Comparison of ENCODE assay signal across 21 cellular contexts in genomic region chr4:100929135-100929534, GRCh38.
"Had no signal": no experiment of that assay in that cellular context is flagged by ENCODE, and none has a peak within 500 bp of the region (broad histone marks: within the 10 kb centered on the region; RNA-seq: fewer than 3 reads in every experiment).

No MANE protein-coding gene starts in this region.

- H3K4me3 ChIP-seq: gastroesophageal sphincter, heart left ventricle, left lung, right atrium auricular region, transverse colon, uterus had no signal

- H3K27ac ChIP-seq: brain microvascular endothelial cell, gastroesophageal sphincter, heart left ventricle, left lung, right atrium auricular region, transverse colon, uterus had no signal

- H3K9me3 ChIP-seq: gastroesophageal sphincter, heart left ventricle, left lung, right atrium auricular region, transverse colon, uterus had no signal

- DNase-seq: activated CD4-positive, alpha-beta T cell treated with anti-CD3 and anti-CD28 coated beads, Interleukin-2, amount 10 ng/mL, durations not matched to agents 7 days and 5 days; activated CD8-positive, alpha-beta T cell treated with anti-CD3 and anti-CD28 coated beads, Interleukin-2, amount 10 ng/mL, durations not matched to agents 7 days and 5 days; activated naive CD4-positive, alpha-beta T cell treated with Interleukin-2 at 50 U/mL for 16 hours; activated naive CD8-positive, alpha-beta T cell treated with anti-CD3 and anti-CD28 coated beads, Interleukin-2, amount 10 ng/mL, durations not matched to agents 7 days and 5 days; activated T-cell treated with anti-CD3 and anti-CD28 coated beads, Interleukin-2, amount 50 U/mL, for 24 hours; anterior cingulate cortex; brain microvascular endothelial cell; central memory CD4-positive, alpha-beta T cell; cortex of kidney; erythroblast; heart left ventricle; kidney; left lung; small intestine; stimulated activated CD4-positive, alpha-beta T cell treated with anti-CD3 and anti-CD28 coated beads, Interleukin-15, amount 100 ng/mL, for 24 hours; stimulated activated CD4-positive, alpha-beta T cell treated with anti-CD3 and anti-CD28 coated beads, Interleukin-2, amount 100 ng/mL, for 48 hours; transverse colon; uterus had no signal

- H3K27me3 ChIP-seq: brain microvascular endothelial cell, gastroesophageal sphincter, heart left ventricle, left lung, right atrium auricular region, transverse colon, uterus had no signal

- H3K4me1 ChIP-seq: gastroesophageal sphincter, left lung, right atrium auricular region, transverse colon, uterus had no signal

- H3K36me3 ChIP-seq: brain microvascular endothelial cell, gastroesophageal sphincter, heart left ventricle, left lung, right atrium auricular region, transverse colon, uterus had no signal

- FAIRE-seq: endometrium, kidney, small intestine had no signal
